17 cellular contexts compared by ENCODE assay signal in the genomic region with DNA sequence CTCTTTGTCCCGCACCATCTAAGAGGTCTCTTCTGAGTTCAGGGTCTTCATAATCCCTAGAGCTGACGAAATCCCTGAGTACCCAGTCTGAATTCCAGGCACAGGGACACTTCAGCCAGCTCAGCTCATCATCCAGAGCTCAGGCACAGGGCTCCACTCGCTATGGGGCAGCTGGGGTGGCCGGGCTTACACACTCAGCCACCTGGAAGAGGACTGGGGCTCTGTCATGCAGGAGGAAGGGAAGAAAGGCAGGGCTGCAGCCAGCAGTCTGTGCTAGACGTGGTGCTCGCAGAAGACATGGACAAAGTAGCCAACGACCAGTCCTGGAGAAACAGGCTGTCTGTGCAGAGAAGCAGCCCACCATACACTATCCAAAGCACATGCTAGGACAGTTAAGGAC.
A peak's percentile ranks its signal among the peaks of the same experiment; 100 is the strongest.
DNase-seq lines count a peak whose midpoint lies in the region; ATAC-seq and TF ChIP-seq lines count a peak whose summit lies in the region.
"Had no signal": no experiment of that assay in that cellular context is flagged by ENCODE, and none has a peak within 500 bp of the region (broad histone marks: within the 10 kb centered on the region; RNA-seq: fewer than 3 reads in every experiment).

No MANE protein-coding gene starts in this region.

- POLR2A ChIA-PET in HEK293 (lab: Yijun Ruan, JAX): no interaction called here

- H3K4me1 ChIP-seq in HEK293 (ENCODE audit: control insufficient read depth, insufficient read depth, low read length) (no peaks in the 10 kb centered on the region), sigmoid colon (no peaks in the 10 kb centered on the region), osteoblast (ENCODE audit: insufficient read depth, low read length) (no peaks in the 10 kb centered on the region)
- H3K4me1 ChIP-seq: A549, Caco-2, HAP-1 had no signal

- 89 to 93% methylated on average over 7 of the region's 7 CpGs for WGBS in sigmoid colon, 2 donors

- H3K36me3 Mint-ChIP-seq in activated naive CD4-positive, alpha-beta T cell treated with anti-CD3 and anti-CD28 coated beads, Interleukin-2, amount 10 ng/mL, durations not matched to agents 7 days and 5 days: peaks cover 18% of the 10 kb centered on the region
- H3K36me3 Mint-ChIP-seq in activated naive CD4-positive, alpha-beta T cell treated with anti-CD3 and anti-CD28 coated beads, Interleukin-2, amount 50 U/mL, for 72 hours: peaks cover 0 to 8% of the 10 kb centered on the region in 2 donors

- H3K9me3 Mint-ChIP-seq in activated naive CD4-positive, alpha-beta T cell treated with anti-CD3 and anti-CD28 coated beads, Interleukin-2, amount 10 ng/mL, durations not matched to agents 7 days and 5 days: no peaks in the 10 kb centered on the region
- H3K9me3 Mint-ChIP-seq in activated naive CD4-positive, alpha-beta T cell treated with anti-CD3 and anti-CD28 coated beads, Interleukin-2, amount 50 U/mL, for 72 hours: no peaks in the 10 kb centered on the region
- H3K9me3 Mint-ChIP-seq: CD8-positive, alpha-beta T cell had no signal

- H3K79me2 ChIP-seq in osteoblast (ENCODE audit: insufficient read depth, low read length): no peaks in the 10 kb centered on the region

- H3K4me3 ChIP-seq in HEK293 (ENCODE audit: low read depth, low read length) (no peak overlapping the region), WERI-Rb-1 (ENCODE audit: low read depth, low read length) (no peak overlapping the region), sigmoid colon (no peak overlapping the region), osteoblast (ENCODE audit: insufficient read depth, low read length) (no peak overlapping the region)
- H3K4me3 ChIP-seq: A549, HAP-1 had no signal

- no peak overlapping the region for H3K4me2 ChIP-seq in osteoblast (ENCODE audit: insufficient read depth, low read length)
- H3K4me2 ChIP-seq: A549 had no signal

- CTCF ChIA-PET in activated naive CD4-positive, alpha-beta T cell treated with anti-CD3 and anti-CD28 coated beads, Interleukin-2, amount 10 ng/mL, durations not matched to agents 7 days and 5 days (lab: Charles Lee): no interaction called here
- CTCF ChIA-PET in HEK293 (lab: Yijun Ruan, JAX): interaction anchor here (0.7 to 1.1 kb wide), 2 partner anchors 35 to 59 kb away, joined by 3 to 5 read pairs; no protein-coding TSS in a partner anchor

- H2AFZ ChIP-seq in osteoblast (ENCODE audit: low read length): no peak overlapping the region

- ATAC-seq in activated naive CD4-positive, alpha-beta T cell treated with anti-CD3 and anti-CD28 coated beads, Interleukin-2, amount 50 U/mL, for 72 hours: no peak
- ATAC-seq: A549; CD8-positive, alpha-beta T cell had no signal

- peak overlapping the region; percentile 22 for H3K27ac Mint-ChIP-seq in activated naive CD4-positive, alpha-beta T cell treated with anti-CD3 and anti-CD28 coated beads, Interleukin-2, amount 10 ng/mL, durations not matched to agents 7 days and 5 days
- no peak overlapping the region for H3K27ac Mint-ChIP-seq in activated naive CD4-positive, alpha-beta T cell treated with anti-CD3 and anti-CD28 coated beads, Interleukin-2, amount 50 U/mL, for 72 hours
- H3K27ac Mint-ChIP-seq: CD8-positive, alpha-beta T cell had no signal

- no peaks in the 10 kb centered on the region for H4K20me1 ChIP-seq in osteoblast (ENCODE audit: insufficient read depth, low read length)

- H3K4me1 Mint-ChIP-seq in activated naive CD4-positive, alpha-beta T cell treated with anti-CD3 and anti-CD28 coated beads, Interleukin-2, amount 10 ng/mL, durations not matched to agents 7 days and 5 days: peaks cover 10% of the 10 kb centered on the region

- no peak overlapping the region for H3K4me3 Mint-ChIP-seq in activated naive CD4-positive, alpha-beta T cell treated with anti-CD3 and anti-CD28 coated beads, Interleukin-2, amount 10 ng/mL, durations not matched to agents 7 days and 5 days
- H3K4me3 Mint-ChIP-seq: CD8-positive, alpha-beta T cell had no signal

- H3K27me3 Mint-ChIP-seq in activated naive CD4-positive, alpha-beta T cell treated with anti-CD3 and anti-CD28 coated beads, Interleukin-2, amount 10 ng/mL, durations not matched to agents 7 days and 5 days: no peaks in the 10 kb centered on the region

- TF ChIP-seq CTCF in HEK293 (tag by site-specific recombination; IDR thresholded peaks at IDR 0.05): no peak
- TF ChIP-seq CTCF in WERI-Rb-1 (IDR thresholded peaks at IDR 0.05; ENCODE audit: low read depth, low read length): no peak
- TF ChIP-seq CTCF in sigmoid colon (IDR thresholded peaks at IDR 0.05): no peak
- no peak for TF ChIP-seq CTCF in osteoblast (IDR thresholded peaks at IDR 0.05; ENCODE audit: extremely low read depth, low read depth, low read length)

- H3K27ac ChIP-seq in HEK293 (ENCODE audit: extremely low read depth, low read depth, low read length) (no peak overlapping the region), WERI-Rb-1 (peak overlapping the region; percentile 11; the same call in 1 of the 2 replicates), sigmoid colon (no peak overlapping the region), osteoblast (ENCODE audit: low read depth, low read length) (no peak overlapping the region)
- H3K27ac ChIP-seq: A549 had no signal

- H3K27me3 ChIP-seq in WERI-Rb-1 (ENCODE audit: insufficient read depth, low read depth, severe bottlenecking): no peaks in the 10 kb centered on the region
- no peaks in the 10 kb centered on the region for H3K27me3 ChIP-seq in sigmoid colon
- no peaks in the 10 kb centered on the region for H3K27me3 ChIP-seq in osteoblast (ENCODE audit: insufficient read depth, low read length)

- H3K9me3 ChIP-seq in HEK293 (ENCODE audit: control insufficient read depth, insufficient read depth, low read depth, low read length) (no peaks in the 10 kb centered on the region), WERI-Rb-1 (ENCODE audit: severe bottlenecking) (no peaks in the 10 kb centered on the region), sigmoid colon (no peaks in the 10 kb centered on the region), osteoblast (ENCODE audit: low read depth, low read length) (no peaks in the 10 kb centered on the region)
- H3K9me3 ChIP-seq: A549, Caco-2, HAP-1 had no signal

- H3K36me3 ChIP-seq in HEK293 (ENCODE audit: control insufficient read depth in 2 of 2, insufficient read depth in 1 of 2, low read length in 2 of 2): peaks cover 0 to under 1% of the 10 kb centered on the region in 2 experiments; a peak in 1 of 3 replicates
- H3K36me3 ChIP-seq in WERI-Rb-1: peaks cover 25% of the 10 kb centered on the region
- peaks cover 4 to 68% (median 7%) of the 10 kb centered on the region in 4 donors for H3K36me3 ChIP-seq in sigmoid colon
- H3K36me3 ChIP-seq in osteoblast (ENCODE audit: insufficient read depth, low read length): no peaks in the 10 kb centered on the region
- H3K36me3 ChIP-seq: HAP-1 had no signal

- DNase-seq in activated naive CD4-positive, alpha-beta T cell treated with anti-CD3 and anti-CD28 coated beads, Interleukin-2, amount 10 ng/mL, durations not matched to agents 7 days and 5 days: no peak
- no peak for DNase-seq in activated naive CD4-positive, alpha-beta T cell treated with anti-CD3 and anti-CD28 coated beads, Interleukin-2, amount 50 U/mL, for 72 hours (ENCODE audit: low spot score in 2 of 2)
- DNase-seq in WERI-Rb-1: peak; percentile 75
- peak; percentile 50 for DNase-seq in sigmoid colon
- DNase-seq in osteoblast (ENCODE audit: insufficient read length, low spot score, missing footprints): no peak
- no peak for DNase-seq in effector CD8-positive, alpha-beta T cell (lab: John Stamatoyannopoulos, UW)
- no peak for DNase-seq in NK-92 treated with Interleukin-12 subunit alpha and Interleukin-12 subunit beta, amount 100 ng/mL, for 24 hours (lab: John Stamatoyannopoulos, UW)
- DNase-seq: 8988T; C1 segment of cervical spinal cord; Caco-2; CD8-positive, alpha-beta T cell; DMS153; DND-41; GOT3 had no signal

- intact Hi-C loops in sigmoid colon (cut with DNase I): no loop called here

- no peak for TF ChIP-seq POLR2A in sigmoid colon (IDR thresholded peaks at IDR 0.05)

- no peak for TF ChIP-seq EP300 in sigmoid colon (IDR thresholded peaks at IDR 0.05)

TF ChIP-seq in HEK293, 187 proteins besides CTCF, POLR2A, EP300 and RAD21:
- no peak for TF ChIP-seq ZNF555 (tag by site-specific recombination; conservative IDR thresholded peaks at IDR 0.05)
- 0 out of 2 replicates have a peak, but pooled peaks have one; percentile 1 for TF ChIP-seq ZNF600 (tag by site-specific recombination; IDR thresholded peaks at IDR 0.05)
TF ChIP-seq in HEK293: peak in this region for 1.

Comparison
In these comparisons a context has a peak if more than half of its experiments do, and no peak if none do; other contexts are left out.
1. DNase-seq: peak in WERI-Rb-1 (single experiment) and sigmoid colon (single experiment); none in activated naive CD4-positive, alpha-beta T cell treated with anti-CD3 and anti-CD28 coated beads, Interleukin-2, amount 10 ng/mL, durations not matched to agents 7 days and 5 days (single experiment), activated naive CD4-positive, alpha-beta T cell treated with anti-CD3 and anti-CD28 coated beads, Interleukin-2, amount 50 U/mL, for 72 hours (0 of 2), osteoblast (single experiment), effector CD8-positive, alpha-beta T cell (single experiment) and NK-92 treated with Interleukin-12 subunit alpha and Interleukin-12 subunit beta, amount 100 ng/mL, for 24 hours (single experiment).